1 cellular context compared by ENCODE assay signal in the genomic region with DNA sequence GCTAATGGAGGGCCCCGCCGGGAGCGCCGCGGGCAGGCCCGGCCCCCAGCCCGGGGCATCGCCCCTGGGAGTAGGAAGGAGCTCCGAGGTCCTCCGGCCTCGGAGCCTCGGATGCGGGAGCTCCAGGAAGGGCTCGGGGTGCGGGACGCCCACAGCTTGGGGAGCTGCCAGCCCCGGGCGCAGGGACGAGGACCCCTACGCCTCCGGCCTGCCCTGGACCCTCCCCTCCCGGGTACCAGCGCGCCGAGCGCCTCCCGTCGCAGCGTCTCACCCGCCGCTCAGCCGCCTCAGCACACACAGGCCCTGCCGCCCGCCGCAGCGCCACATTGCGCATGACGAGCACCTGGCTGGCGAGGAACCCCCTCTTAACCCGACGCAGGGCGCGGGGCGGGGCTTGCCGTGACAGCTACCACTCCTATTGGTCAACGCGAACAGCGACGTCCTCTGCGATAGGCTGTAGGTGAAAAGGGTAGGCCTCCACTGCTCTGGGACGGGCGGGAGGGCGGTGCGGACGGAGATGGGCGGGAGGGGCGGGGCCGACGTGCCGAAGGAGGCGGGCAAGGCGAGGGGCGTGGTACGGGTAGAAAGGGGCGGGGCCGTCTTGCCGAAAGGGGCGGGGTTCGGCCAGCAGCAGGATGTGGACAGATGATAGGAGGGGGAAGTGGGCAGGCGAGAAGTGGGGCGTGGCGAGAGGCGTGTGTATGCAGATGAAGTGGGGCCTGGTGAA.
TF ChIP-seq lines count a peak whose summit lies in the region.

A gene with protein sequence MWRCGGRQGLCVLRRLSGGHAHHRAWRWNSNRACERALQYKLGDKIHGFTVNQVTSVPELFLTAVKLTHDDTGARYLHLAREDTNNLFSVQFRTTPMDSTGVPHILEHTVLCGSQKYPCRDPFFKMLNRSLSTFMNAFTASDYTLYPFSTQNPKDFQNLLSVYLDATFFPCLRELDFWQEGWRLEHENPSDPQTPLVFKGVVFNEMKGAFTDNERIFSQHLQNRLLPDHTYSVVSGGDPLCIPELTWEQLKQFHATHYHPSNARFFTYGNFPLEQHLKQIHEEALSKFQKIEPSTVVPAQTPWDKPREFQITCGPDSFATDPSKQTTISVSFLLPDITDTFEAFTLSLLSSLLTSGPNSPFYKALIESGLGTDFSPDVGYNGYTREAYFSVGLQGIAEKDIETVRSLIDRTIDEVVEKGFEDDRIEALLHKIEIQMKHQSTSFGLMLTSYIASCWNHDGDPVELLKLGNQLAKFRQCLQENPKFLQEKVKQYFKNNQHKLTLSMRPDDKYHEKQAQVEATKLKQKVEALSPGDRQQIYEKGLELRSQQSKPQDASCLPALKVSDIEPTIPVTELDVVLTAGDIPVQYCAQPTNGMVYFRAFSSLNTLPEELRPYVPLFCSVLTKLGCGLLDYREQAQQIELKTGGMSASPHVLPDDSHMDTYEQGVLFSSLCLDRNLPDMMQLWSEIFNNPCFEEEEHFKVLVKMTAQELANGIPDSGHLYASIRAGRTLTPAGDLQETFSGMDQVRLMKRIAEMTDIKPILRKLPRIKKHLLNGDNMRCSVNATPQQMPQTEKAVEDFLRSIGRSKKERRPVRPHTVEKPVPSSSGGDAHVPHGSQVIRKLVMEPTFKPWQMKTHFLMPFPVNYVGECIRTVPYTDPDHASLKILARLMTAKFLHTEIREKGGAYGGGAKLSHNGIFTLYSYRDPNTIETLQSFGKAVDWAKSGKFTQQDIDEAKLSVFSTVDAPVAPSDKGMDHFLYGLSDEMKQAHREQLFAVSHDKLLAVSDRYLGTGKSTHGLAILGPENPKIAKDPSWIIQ (minus strand): TSS at position 337 of the 727 bp plus-strand sequence. CDS start 10 bp downstream, at position 327.

TF ChIP-seq in K562, 482 proteins besides CTCF, POLR2A, EP300 and RAD21 (continued from another document and continues in another):
- TF ChIP-seq, protein P1, sequence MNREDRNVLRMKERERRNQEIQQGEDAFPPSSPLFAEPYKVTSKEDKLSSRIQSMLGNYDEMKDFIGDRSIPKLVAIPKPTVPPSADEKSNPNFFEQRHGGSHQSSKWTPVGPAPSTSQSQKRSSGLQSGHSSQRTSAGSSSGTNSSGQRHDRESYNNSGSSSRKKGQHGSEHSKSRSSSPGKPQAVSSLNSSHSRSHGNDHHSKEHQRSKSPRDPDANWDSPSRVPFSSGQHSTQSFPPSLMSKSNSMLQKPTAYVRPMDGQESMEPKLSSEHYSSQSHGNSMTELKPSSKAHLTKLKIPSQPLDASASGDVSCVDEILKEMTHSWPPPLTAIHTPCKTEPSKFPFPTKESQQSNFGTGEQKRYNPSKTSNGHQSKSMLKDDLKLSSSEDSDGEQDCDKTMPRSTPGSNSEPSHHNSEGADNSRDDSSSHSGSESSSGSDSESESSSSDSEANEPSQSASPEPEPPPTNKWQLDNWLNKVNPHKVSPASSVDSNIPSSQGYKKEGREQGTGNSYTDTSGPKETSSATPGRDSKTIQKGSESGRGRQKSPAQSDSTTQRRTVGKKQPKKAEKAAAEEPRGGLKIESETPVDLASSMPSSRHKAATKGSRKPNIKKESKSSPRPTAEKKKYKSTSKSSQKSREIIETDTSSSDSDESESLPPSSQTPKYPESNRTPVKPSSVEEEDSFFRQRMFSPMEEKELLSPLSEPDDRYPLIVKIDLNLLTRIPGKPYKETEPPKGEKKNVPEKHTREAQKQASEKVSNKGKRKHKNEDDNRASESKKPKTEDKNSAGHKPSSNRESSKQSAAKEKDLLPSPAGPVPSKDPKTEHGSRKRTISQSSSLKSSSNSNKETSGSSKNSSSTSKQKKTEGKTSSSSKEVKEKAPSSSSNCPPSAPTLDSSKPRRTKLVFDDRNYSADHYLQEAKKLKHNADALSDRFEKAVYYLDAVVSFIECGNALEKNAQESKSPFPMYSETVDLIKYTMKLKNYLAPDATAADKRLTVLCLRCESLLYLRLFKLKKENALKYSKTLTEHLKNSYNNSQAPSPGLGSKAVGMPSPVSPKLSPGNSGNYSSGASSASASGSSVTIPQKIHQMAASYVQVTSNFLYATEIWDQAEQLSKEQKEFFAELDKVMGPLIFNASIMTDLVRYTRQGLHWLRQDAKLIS (CRISPR knock-in tag; IDR thresholded peaks at IDR 0.05): peak; percentile 54
- TF ChIP-seq SP1 (CRISPR knock-in tag; IDR thresholded peaks at IDR 0.05) (peak; percentile 83), SMARCE1 (IDR thresholded peaks at IDR 0.05) (no peak), TSC22D4 (tag; IDR thresholded peaks at IDR 0.05) (no peak), HDAC1 (IDR thresholded peaks at IDR 0.05) (peak in 1 of 2 experiments; percentile 53; a peak in 2 of 4 replicates), GABPB1 (CRISPR knock-in tag; IDR thresholded peaks at IDR 0.05) (no peak), SMAD4 (CRISPR knock-in tag; conservative IDR thresholded peaks at IDR 0.05) (peak; percentile 23; the same call in 1 of the 2 replicates), ATF7 (IDR thresholded peaks at IDR 0.05) (peak; percentile 70; the same call in 1 of the 2 replicates), SNIP1 (IDR thresholded peaks at IDR 0.05; ENCODE audit: low read depth) (no peak), FOXK2 (conservative IDR thresholded peaks at IDR 0.05 in 1 of 2, IDR thresholded peaks at IDR 0.05 in 1 of 2; ENCODE audit: low read depth in 2 of 2) (0 out of 4 replicates have a peak, but pooled peaks of 1 of the 2 experiments have one; percentile 77), FOSL1 (tag; conservative IDR thresholded peaks at IDR 0.05) (0 out of 2 replicates have a peak, but pooled peaks have one; percentile 2), NUFIP1 (IDR thresholded peaks at IDR 0.05; ENCODE audit: partially characterized antibody) (no peak), JUND (IDR thresholded peaks at IDR 0.05; ENCODE audit: borderline replicate concordance, low read depth, low read length) (peak; percentile 23; the same call in 1 of the 2 replicates), JUND (tag; IDR thresholded peaks at IDR 0.05; ENCODE audit: borderline replicate concordance, low read depth, low read length) (peak; percentile 7; the same call in 1 of the 3 replicates), ZFP1 (CRISPR knock-in tag; IDR thresholded peaks at IDR 0.05) (no peak), BDP1 (IDR thresholded peaks at IDR 0.05; ENCODE audit: insufficient read depth, insufficient read length) (no peak), POLR2B (IDR thresholded peaks at IDR 0.05; ENCODE audit: low read depth, partially characterized antibody) (peak; percentile 85), NONO (IDR thresholded peaks at IDR 0.05; ENCODE audit: low read depth in 2 of 2, low read length in 1 of 2) (peak in 1 of 2 experiments; percentile 96; a peak in 2 of 4 replicates), CSDE1 (IDR thresholded peaks at IDR 0.05) (no peak)
- TF ChIP-seq, protein P2, sequence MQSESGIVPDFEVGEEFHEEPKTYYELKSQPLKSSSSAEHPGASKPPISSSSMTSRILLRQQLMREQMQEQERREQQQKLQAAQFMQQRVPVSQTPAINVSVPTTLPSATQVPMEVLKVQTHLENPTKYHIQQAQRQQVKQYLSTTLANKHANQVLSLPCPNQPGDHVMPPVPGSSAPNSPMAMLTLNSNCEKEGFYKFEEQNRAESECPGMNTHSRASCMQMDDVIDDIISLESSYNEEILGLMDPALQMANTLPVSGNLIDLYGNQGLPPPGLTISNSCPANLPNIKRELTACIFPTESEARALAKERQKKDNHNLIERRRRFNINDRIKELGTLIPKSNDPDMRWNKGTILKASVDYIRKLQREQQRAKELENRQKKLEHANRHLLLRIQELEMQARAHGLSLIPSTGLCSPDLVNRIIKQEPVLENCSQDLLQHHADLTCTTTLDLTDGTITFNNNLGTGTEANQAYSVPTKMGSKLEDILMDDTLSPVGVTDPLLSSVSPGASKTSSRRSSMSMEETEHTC (IDR thresholded peaks at IDR 0.05): no peak
- TF ChIP-seq, protein P3, sequence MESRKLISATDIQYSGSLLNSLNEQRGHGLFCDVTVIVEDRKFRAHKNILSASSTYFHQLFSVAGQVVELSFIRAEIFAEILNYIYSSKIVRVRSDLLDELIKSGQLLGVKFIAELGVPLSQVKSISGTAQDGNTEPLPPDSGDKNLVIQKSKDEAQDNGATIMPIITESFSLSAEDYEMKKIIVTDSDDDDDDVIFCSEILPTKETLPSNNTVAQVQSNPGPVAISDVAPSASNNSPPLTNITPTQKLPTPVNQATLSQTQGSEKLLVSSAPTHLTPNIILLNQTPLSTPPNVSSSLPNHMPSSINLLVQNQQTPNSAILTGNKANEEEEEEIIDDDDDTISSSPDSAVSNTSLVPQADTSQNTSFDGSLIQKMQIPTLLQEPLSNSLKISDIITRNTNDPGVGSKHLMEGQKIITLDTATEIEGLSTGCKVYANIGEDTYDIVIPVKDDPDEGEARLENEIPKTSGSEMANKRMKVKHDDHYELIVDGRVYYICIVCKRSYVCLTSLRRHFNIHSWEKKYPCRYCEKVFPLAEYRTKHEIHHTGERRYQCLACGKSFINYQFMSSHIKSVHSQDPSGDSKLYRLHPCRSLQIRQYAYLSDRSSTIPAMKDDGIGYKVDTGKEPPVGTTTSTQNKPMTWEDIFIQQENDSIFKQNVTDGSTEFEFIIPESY (CRISPR knock-in tag; IDR thresholded peaks at IDR 0.05): 0 out of 2 replicates have a peak, but pooled peaks have one; percentile 13
- TF ChIP-seq, protein P4, sequence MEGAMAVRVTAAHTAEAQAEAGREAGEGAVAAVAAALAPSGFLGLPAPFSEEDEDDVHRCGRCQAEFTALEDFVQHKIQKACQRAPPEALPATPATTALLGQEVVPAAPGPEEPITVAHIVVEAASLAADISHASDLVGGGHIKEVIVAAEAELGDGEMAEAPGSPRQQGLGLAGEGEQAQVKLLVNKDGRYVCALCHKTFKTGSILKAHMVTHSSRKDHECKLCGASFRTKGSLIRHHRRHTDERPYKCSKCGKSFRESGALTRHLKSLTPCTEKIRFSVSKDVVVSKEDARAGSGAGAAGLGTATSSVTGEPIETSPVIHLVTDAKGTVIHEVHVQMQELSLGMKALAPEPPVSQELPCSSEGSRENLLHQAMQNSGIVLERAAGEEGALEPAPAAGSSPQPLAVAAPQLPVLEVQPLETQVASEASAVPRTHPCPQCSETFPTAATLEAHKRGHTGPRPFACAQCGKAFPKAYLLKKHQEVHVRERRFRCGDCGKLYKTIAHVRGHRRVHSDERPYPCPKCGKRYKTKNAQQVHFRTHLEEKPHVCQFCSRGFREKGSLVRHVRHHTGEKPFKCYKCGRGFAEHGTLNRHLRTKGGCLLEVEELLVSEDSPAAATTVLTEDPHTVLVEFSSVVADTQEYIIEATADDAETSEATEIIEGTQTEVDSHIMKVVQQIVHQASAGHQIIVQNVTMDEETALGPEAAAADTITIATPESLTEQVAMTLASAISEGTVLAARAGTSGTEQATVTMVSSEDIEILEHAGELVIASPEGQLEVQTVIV (CRISPR knock-in tag; IDR thresholded peaks at IDR 0.05; ENCODE audit: borderline replicate concordance): no peak
- TF ChIP-seq, protein P5, sequence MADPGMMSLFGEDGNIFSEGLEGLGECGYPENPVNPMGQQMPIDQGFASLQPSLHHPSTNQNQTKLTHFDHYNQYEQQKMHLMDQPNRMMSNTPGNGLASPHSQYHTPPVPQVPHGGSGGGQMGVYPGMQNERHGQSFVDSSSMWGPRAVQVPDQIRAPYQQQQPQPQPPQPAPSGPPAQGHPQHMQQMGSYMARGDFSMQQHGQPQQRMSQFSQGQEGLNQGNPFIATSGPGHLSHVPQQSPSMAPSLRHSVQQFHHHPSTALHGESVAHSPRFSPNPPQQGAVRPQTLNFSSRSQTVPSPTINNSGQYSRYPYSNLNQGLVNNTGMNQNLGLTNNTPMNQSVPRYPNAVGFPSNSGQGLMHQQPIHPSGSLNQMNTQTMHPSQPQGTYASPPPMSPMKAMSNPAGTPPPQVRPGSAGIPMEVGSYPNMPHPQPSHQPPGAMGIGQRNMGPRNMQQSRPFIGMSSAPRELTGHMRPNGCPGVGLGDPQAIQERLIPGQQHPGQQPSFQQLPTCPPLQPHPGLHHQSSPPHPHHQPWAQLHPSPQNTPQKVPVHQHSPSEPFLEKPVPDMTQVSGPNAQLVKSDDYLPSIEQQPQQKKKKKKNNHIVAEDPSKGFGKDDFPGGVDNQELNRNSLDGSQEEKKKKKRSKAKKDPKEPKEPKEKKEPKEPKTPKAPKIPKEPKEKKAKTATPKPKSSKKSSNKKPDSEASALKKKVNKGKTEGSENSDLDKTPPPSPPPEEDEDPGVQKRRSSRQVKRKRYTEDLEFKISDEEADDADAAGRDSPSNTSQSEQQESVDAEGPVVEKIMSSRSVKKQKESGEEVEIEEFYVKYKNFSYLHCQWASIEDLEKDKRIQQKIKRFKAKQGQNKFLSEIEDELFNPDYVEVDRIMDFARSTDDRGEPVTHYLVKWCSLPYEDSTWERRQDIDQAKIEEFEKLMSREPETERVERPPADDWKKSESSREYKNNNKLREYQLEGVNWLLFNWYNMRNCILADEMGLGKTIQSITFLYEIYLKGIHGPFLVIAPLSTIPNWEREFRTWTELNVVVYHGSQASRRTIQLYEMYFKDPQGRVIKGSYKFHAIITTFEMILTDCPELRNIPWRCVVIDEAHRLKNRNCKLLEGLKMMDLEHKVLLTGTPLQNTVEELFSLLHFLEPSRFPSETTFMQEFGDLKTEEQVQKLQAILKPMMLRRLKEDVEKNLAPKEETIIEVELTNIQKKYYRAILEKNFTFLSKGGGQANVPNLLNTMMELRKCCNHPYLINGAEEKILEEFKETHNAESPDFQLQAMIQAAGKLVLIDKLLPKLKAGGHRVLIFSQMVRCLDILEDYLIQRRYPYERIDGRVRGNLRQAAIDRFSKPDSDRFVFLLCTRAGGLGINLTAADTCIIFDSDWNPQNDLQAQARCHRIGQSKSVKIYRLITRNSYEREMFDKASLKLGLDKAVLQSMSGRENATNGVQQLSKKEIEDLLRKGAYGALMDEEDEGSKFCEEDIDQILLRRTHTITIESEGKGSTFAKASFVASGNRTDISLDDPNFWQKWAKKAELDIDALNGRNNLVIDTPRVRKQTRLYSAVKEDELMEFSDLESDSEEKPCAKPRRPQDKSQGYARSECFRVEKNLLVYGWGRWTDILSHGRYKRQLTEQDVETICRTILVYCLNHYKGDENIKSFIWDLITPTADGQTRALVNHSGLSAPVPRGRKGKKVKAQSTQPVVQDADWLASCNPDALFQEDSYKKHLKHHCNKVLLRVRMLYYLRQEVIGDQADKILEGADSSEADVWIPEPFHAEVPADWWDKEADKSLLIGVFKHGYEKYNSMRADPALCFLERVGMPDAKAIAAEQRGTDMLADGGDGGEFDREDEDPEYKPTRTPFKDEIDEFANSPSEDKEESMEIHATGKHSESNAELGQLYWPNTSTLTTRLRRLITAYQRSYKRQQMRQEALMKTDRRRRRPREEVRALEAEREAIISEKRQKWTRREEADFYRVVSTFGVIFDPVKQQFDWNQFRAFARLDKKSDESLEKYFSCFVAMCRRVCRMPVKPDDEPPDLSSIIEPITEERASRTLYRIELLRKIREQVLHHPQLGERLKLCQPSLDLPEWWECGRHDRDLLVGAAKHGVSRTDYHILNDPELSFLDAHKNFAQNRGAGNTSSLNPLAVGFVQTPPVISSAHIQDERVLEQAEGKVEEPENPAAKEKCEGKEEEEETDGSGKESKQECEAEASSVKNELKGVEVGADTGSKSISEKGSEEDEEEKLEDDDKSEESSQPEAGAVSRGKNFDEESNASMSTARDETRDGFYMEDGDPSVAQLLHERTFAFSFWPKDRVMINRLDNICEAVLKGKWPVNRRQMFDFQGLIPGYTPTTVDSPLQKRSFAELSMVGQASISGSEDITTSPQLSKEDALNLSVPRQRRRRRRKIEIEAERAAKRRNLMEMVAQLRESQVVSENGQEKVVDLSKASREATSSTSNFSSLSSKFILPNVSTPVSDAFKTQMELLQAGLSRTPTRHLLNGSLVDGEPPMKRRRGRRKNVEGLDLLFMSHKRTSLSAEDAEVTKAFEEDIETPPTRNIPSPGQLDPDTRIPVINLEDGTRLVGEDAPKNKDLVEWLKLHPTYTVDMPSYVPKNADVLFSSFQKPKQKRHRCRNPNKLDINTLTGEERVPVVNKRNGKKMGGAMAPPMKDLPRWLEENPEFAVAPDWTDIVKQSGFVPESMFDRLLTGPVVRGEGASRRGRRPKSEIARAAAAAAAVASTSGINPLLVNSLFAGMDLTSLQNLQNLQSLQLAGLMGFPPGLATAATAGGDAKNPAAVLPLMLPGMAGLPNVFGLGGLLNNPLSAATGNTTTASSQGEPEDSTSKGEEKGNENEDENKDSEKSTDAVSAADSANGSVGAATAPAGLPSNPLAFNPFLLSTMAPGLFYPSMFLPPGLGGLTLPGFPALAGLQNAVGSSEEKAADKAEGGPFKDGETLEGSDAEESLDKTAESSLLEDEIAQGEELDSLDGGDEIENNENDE (IDR thresholded peaks at IDR 0.05; ENCODE audit: low read depth, low read length): no peak
